ENCODE assay signal across 8 cellular contexts in genomic region chrX:130165181-130165702, GRCh38. TPM values are rescaled to one million over a fixed set of nuclear protein-coding genes. Genes with fewer than 3 reads are reported as not detected.
DNase-seq lines count a peak whose midpoint lies in the region; ATAC-seq and TF ChIP-seq lines count a peak whose summit lies in the region.

No MANE protein-coding gene starts in this region.

- peak; percentile 6 for DNase-seq in NCI-H446 treated with DMSO at 0.1 percent for 48 hours (lab: John Stamatoyannopoulos, UW)
- no peak for DNase-seq in NCI-H446 (lab: John Stamatoyannopoulos, UW)
- peak; percentile 56 for DNase-seq in RKO (ENCODE audit: low spot score)
- DNase-seq in esophagus muscularis mucosa (ENCODE audit: extremely low spot score) = no peak
- DNase-seq in NOMO-1 treated with dmso at 0.1 percent for 144 hours (lab: John Stamatoyannopoulos, UW; ENCODE audit: unreplicated experiment) = no peak

- ATAC-seq in GM18505 (IDR thresholded peaks at IDR 0.05; ENCODE audit: unreplicated experiment) = no peak
- ATAC-seq in HG03108 (IDR thresholded peaks at IDR 0.05; ENCODE audit: unreplicated experiment) = no peak

- H3K9me3 ChIP-seq in esophagus muscularis mucosa (no peaks in the 10 kb centered on the region), neutrophil (no peaks in the 10 kb centered on the region)

- H3K4me1 ChIP-seq in esophagus muscularis mucosa (peaks cover 11 to 27% (median 22%) of the 10 kb centered on the region in 4 donors), neutrophil (ENCODE audit: control insufficient read depth in 1 of 2, insufficient read depth in 1 of 2, low read depth in 1 of 2, low read length in 1 of 2) (peaks cover 13 to 20% of the 10 kb centered on the region in 2 experiments)

- H3K36me3 ChIP-seq in esophagus muscularis mucosa = no peaks in the 10 kb centered on the region
- H3K36me3 ChIP-seq in neutrophil = no peaks in the 10 kb centered on the region

- no peak for TF ChIP-seq CTCF in esophagus muscularis mucosa (IDR thresholded peaks at IDR 0.05)
- TF ChIP-seq CTCF in neutrophil (IDR thresholded peaks at IDR 0.05) = no peak

- no peak for TF ChIP-seq POLR2A in esophagus muscularis mucosa (IDR thresholded peaks at IDR 0.05; ENCODE audit: low read depth)
- no peak for TF ChIP-seq POLR2A in GM18505 (IDR thresholded peaks at IDR 0.05; ENCODE audit: borderline replicate concordance, extremely low read depth, insufficient read depth, insufficient read length)

- H3K27me3 ChIP-seq in esophagus muscularis mucosa (no peaks in the 10 kb centered on the region), neutrophil (no peaks in the 10 kb centered on the region)

- 50% methylated on average over 14 of the region's 32 CpGs for WGBS in esophagus muscularis mucosa

- intact Hi-C loops in esophagus muscularis mucosa (cut with DNase I) = no loop called here

- peak overlapping the region; percentile 85 to 91 (median 88) for H3K27ac ChIP-seq in esophagus muscularis mucosa (replicated peaks in 1 of 4)
- H3K27ac ChIP-seq in neutrophil = peak overlapping the region; percentile 85

- H3K4me3 ChIP-seq in esophagus muscularis mucosa (peak overlapping the region; percentile 59 to 67 (median 64)), neutrophil (ENCODE audit: low read depth in 1 of 2, low read length in 1 of 2) (peak overlapping the region; percentile 69 to 80)

- no peak for TF ChIP-seq EP300 in esophagus muscularis mucosa (IDR thresholded peaks at IDR 0.05)

RNA-seq across cellular contexts. Expression of gene AIFM1, which starts 0.4 kb away (rescaled TPM):
- 10 to 100 TPM; 15.9 to 23.4 (median 21.6) TPM for total RNA-seq in esophagus muscularis mucosa

RNA-seq across cellular contexts. Expression of gene RAB33A, which starts 6.5 kb away (rescaled TPM):
- total RNA-seq in esophagus muscularis mucosa = 1 to 10 TPM in 1 of 4 donors, under 1 TPM in 2, not detected in 1; 0.23 to 1.3 (median 0.91) TPM

RNA-seq across cellular contexts. Expression of gene ELF4, which starts 54.9 kb away (rescaled TPM):
- total RNA-seq in esophagus muscularis mucosa = 1 to 10 TPM; 6.2 to 9.9 (median 9.4) TPM

Comparison
In these comparisons a context has a peak if more than half of its experiments do, and no peak if none do; other contexts are left out.
1. DNase-seq: peak in NCI-H446 treated with DMSO at 0.1 percent for 48 hours (single experiment) and RKO (single experiment); none in NCI-H446 (0 of 2), esophagus muscularis mucosa (single experiment) and NOMO-1 treated with dmso at 0.1 percent for 144 hours (single experiment).